ENCODE assay signal across 8 cellular contexts in the genomic region with DNA sequence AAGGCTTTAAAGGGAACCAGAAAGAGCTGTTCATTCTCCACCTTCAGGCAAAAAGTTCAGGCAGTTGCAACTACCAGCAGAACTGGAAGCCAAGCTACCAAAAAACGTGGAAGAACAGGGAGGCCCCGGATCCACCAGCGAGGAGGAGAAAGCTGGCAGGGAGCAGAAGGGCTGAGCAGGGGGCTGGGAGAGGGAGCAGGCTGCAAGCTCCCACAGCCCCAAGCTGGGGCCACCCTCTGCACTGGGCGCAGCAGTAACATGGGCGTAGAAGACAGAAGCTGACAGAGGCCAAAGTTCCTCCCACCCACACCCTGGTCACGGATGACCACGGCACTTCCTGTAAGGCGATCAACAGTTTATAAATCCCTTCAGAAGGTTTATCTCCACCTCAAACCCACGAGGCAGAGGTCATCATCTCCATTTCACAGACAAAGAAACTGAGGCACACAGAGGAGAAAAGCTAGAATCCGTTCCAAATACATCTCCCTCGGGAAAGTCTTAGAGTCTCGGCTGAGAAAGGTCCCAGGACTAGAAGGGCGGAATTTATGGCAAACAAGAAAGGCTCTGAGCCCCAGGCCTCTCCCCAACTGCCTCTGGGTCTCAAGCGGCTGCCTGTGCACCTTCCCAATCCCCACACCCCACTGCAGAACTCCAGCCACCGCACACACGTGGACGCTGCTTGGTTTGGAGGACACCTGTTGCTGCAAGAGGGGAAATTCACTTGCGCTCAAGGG. TPM values are rescaled to one million over a fixed set of nuclear protein-coding genes. Genes with fewer than 3 reads are reported as not detected.
A peak's percentile ranks its signal among the peaks of the same experiment; 100 is the strongest.
DNase-seq lines count a peak whose midpoint lies in the region; ATAC-seq, FAIRE-seq and TF ChIP-seq lines count a peak whose summit lies in the region.

No MANE protein-coding gene starts in this region.

- DNase-seq in T47D (ENCODE audit: low read depth in 1 of 2, low spot score in 1 of 2) (peak; percentile 78 to 81), mucosa of gallbladder (ENCODE audit: low spot score) (peak; percentile 31), NCI-H774 (lab: John Stamatoyannopoulos, UW) (no peak), D721Med (ENCODE audit: insufficient read length, low spot score) (no peak)

- peak overlapping the region; percentile 82 to 100 (median 94) for H3K4me2 ChIP-seq in BLaER1 treated with 17β-estradiol and CSF1 and Interleukin-3, amounts not matched to agents 10 nM and 100 nM

- no peak for TF ChIP-seq CTCF in D721Med (IDR thresholded peaks at IDR 0.05; ENCODE audit: insufficient read depth, missing control alignments)

- H3K4me3 ChIP-seq in BLaER1 treated with 17β-estradiol and CSF1 and Interleukin-3, amounts not matched to agents 10 nM and 100 nM = peak overlapping the region; percentile 25 to 94 (median 86); a peak in 18 of 20 replicates

- in situ Hi-C loops in T47D (cut with HindIII; ENCODE audit: low pct_unique_long_range_greater_than_20kb, low sequenced_read_pairs) = no loop called here

- H3K9me3 ChIP-seq in BLaER1 treated with 17β-estradiol and CSF1 and Interleukin-3, amounts not matched to agents 10 nM and 100 nM (replicated peaks in 1 of 11) = no peaks in the 10 kb centered on the region
- no peaks in the 10 kb centered on the region for H3K9me3 ChIP-seq in KOPT-K1 (ENCODE audit: insufficient read depth, low read length, poor library complexity, severe bottlenecking)

- H3K4me1 ChIP-seq in BLaER1 treated with 17β-estradiol and CSF1 and Interleukin-3, amounts not matched to agents 10 nM and 100 nM = peaks cover 34 to 80% (median 78%) of the 10 kb centered on the region in 10 experiments

- ATAC-seq in HG03442 (IDR thresholded peaks at IDR 0.05; ENCODE audit: unreplicated experiment) (no peak), HG02970 (IDR thresholded peaks at IDR 0.05; ENCODE audit: low FRiP score, unreplicated experiment) (no peak)

- no peaks in the 10 kb centered on the region; a peak in 1 of 22 replicates for H3K36me3 ChIP-seq in BLaER1 treated with 17β-estradiol and CSF1 and Interleukin-3, amounts not matched to agents 10 nM and 100 nM
- no peaks in the 10 kb centered on the region; the same call in 1 of the 2 replicates for H3K36me3 ChIP-seq in KOPT-K1 (ENCODE audit: insufficient read depth, low read length)

- H4K20me1 ChIP-seq in BLaER1 treated with 17β-estradiol and CSF1 and Interleukin-3, amounts not matched to agents 10 nM and 100 nM = peaks cover 0 to 67% (median 17%) of the 10 kb centered on the region in 11 experiments; a peak in 14 of 22 replicates

- no peak for FAIRE-seq in D721Med (lab: Jason Lieb, UNC)

- H3K27ac ChIP-seq in BLaER1 treated with 17β-estradiol and CSF1 and Interleukin-3, amounts not matched to agents 10 nM and 100 nM = peak overlapping the region in 3 of 11 experiments; percentile 7 to 46 (median 26); a peak in 3 of 22 replicates
- H3K27ac ChIP-seq in KOPT-K1 (ENCODE audit: low read depth, low read length, poor library complexity, severe bottlenecking) = peak overlapping the region; percentile 31

- peak overlapping the region; percentile 10 to 83 (median 74); a peak in 18 of 22 replicates for H3K9ac ChIP-seq in BLaER1 treated with 17β-estradiol and CSF1 and Interleukin-3, amounts not matched to agents 10 nM and 100 nM

- peaks cover 0 to 4% (median 0%) of the 10 kb centered on the region in 11 experiments; a peak in 1 of 22 replicates for H3K27me3 ChIP-seq in BLaER1 treated with 17β-estradiol and CSF1 and Interleukin-3, amounts not matched to agents 10 nM and 100 nM

RNA-seq across cellular contexts. Expression of a gene that starts 1.8 kb away (rescaled TPM):
- 41.3 TPM for total RNA-seq in mucosa of gallbladder

RNA-seq across cellular contexts. Expression of a gene that starts 42.7 kb away (rescaled TPM):
- 5.3 TPM for total RNA-seq in mucosa of gallbladder

Comparison
In these comparisons a context has a peak if more than half of its experiments do, and no peak if none do; other contexts are left out.
1. DNase-seq: peak in T47D (2 of 2) and mucosa of gallbladder (single experiment); none in NCI-H774 (single experiment) and D721Med (single experiment).